ENCODE assay signal across 13 cellular contexts in genomic region chr7:155807805-155808550, GRCh38. TPM values are rescaled to one million over a fixed set of nuclear protein-coding genes. Genes with fewer than 3 reads are reported as not detected.
DNase-seq lines count a peak whose midpoint lies in the region; ATAC-seq and TF ChIP-seq lines count a peak whose summit lies in the region.
"Had no signal": no experiment of that assay in that cellular context is flagged by ENCODE, and none has a peak within 500 bp of the region (broad histone marks: within the 10 kb centered on the region; RNA-seq: fewer than 3 reads in every experiment).

No MANE protein-coding gene starts in this region.

- peaks cover 79% of the 10 kb centered on the region for H3K27me3 ChIP-seq in IMR-90 (ENCODE audit: control insufficient read depth, insufficient read depth, low read length)
- H3K27me3 ChIP-seq in sigmoid colon: peaks cover 69 to 100% (median 97%) of the 10 kb centered on the region in 3 donors

- no TSS peak for BruUV-seq in Calu3 (replicated peaks; lab: Mats Ljungman, UMichigan)
- BruUV-seq in IMR-90 (replicated peaks; lab: Mats Ljungman, UMichigan): no TSS peak

- H3K27ac ChIP-seq in IMR-90 (ENCODE audit: insufficient read depth, low read length) (no peak overlapping the region), sigmoid colon (no peak overlapping the region)
- H3K27ac ChIP-seq: RWPE1 had no signal

- H2AK5ac ChIP-seq in IMR-90 (ENCODE audit: low read depth, low read length): no peak overlapping the region

- H3K36me3 ChIP-seq in IMR-90 (ENCODE audit: control insufficient read depth, insufficient read depth, low read length) (no peaks in the 10 kb centered on the region), sigmoid colon (no peaks in the 10 kb centered on the region)

- H3K4ac ChIP-seq in IMR-90 (ENCODE audit: low read depth, low read length): no peak overlapping the region

- H3K4me1 Mint-ChIP-seq in Calu3 (ENCODE audit: low read depth, unreplicated experiment) (peaks cover 35% of the 10 kb centered on the region), osteocyte (ENCODE audit: unreplicated experiment) (peaks cover 40% of the 10 kb centered on the region)

- ATAC-seq in IMR-90 (ENCODE audit: low read depth): no peak
- ATAC-seq in HG03280 (IDR thresholded peaks at IDR 0.05; ENCODE audit: unreplicated experiment): no peak
- ATAC-seq in HG03378 (IDR thresholded peaks at IDR 0.05; ENCODE audit: unreplicated experiment): no peak
- no peak for ATAC-seq in GM18505 (IDR thresholded peaks at IDR 0.05; ENCODE audit: unreplicated experiment)

- no peak overlapping the region for H3K14ac ChIP-seq in IMR-90 (replicated peaks; ENCODE audit: low read depth, low read length)

- dilution Hi-C loops in IMR-90 (cut with HindIII; ENCODE audit: low sequenced_read_pairs, unreplicated experiment): no loop called here

- H3K9me3 ChIP-seq in IMR-90 (ENCODE audit: control insufficient read depth, insufficient read depth, low read length): no peaks in the 10 kb centered on the region
- no peaks in the 10 kb centered on the region for H3K9me3 ChIP-seq in sigmoid colon

- no peak overlapping the region for H2BK20ac ChIP-seq in IMR-90 (ENCODE audit: low read depth, low read length)

- H3K79me1 ChIP-seq in IMR-90 (ENCODE audit: low read depth in 1 of 2, low read length in 2 of 2): no peaks in the 10 kb centered on the region

- H4K20me1 ChIP-seq in IMR-90 (ENCODE audit: insufficient read depth, low read length): no peaks in the 10 kb centered on the region

- no peak for TF ChIP-seq EP300 in sigmoid colon (IDR thresholded peaks at IDR 0.05)

- H4K91ac ChIP-seq in IMR-90 (ENCODE audit: insufficient read depth, low read depth, low read length): no peak overlapping the region

- no peak overlapping the region for H3K23ac ChIP-seq in IMR-90 (ENCODE audit: low read depth, low read length)

- TF ChIP-seq CTCF in Calu3 (IDR thresholded peaks at IDR 0.05; ENCODE audit: unreplicated experiment): no peak
- TF ChIP-seq CTCF in IMR-90 (conservative IDR thresholded peaks at IDR 0.05; ENCODE audit: low read depth, low read length): no peak
- TF ChIP-seq CTCF in osteocyte (IDR thresholded peaks at IDR 0.05): no peak
- no peak for TF ChIP-seq CTCF in sigmoid colon (IDR thresholded peaks at IDR 0.05)

- no peak overlapping the region for H3K9ac ChIP-seq in IMR-90 (ENCODE audit: low read depth, low read length)

- TF ChIP-seq POLR2A in IMR-90 (IDR thresholded peaks at IDR 0.05; ENCODE audit: low read depth, low read length) (no peak), GM18505 (IDR thresholded peaks at IDR 0.05; ENCODE audit: borderline replicate concordance, extremely low read depth, insufficient read depth, insufficient read length) (no peak), sigmoid colon (IDR thresholded peaks at IDR 0.05) (no peak)

- CTCF ChIA-PET in Calu3 (lab: Charles Lee): interaction anchor here (0.9 kb wide), 1 partner anchor 21 kb away, joined by 4 read pairs; no protein-coding TSS in a partner anchor
- CTCF ChIA-PET in IMR-90 (lab: Yijun Ruan, JAX): no interaction called here

- peak overlapping the region; percentile 92 for H3K4me3 Mint-ChIP-seq in Calu3 (ENCODE audit: low read depth, unreplicated experiment)
- H3K4me3 Mint-ChIP-seq in osteocyte (ENCODE audit: unreplicated experiment): peak overlapping the region; percentile 52

- H3K36me3 Mint-ChIP-seq in Calu3 (ENCODE audit: insufficient read depth, unreplicated experiment) (peaks cover 22% of the 10 kb centered on the region), osteocyte (ENCODE audit: unreplicated experiment) (no peaks in the 10 kb centered on the region)

- H3K27me3 Mint-ChIP-seq in Calu3 (ENCODE audit: unreplicated experiment) (peaks cover 41% of the 10 kb centered on the region), osteocyte (ENCODE audit: unreplicated experiment) (peaks cover 53% of the 10 kb centered on the region)

- no peak overlapping the region for H4K5ac ChIP-seq in IMR-90 (ENCODE audit: low read depth, low read length)

- H2AK9ac ChIP-seq in IMR-90 (replicated peaks; ENCODE audit: low read depth, low read length, poor library complexity): peak overlapping the region; percentile 48

- H3K4me3 ChIP-seq in IMR-90 (ENCODE audit: insufficient read depth, low read depth, low read length) (no peak overlapping the region; the same call in 1 of the 2 replicates), iPS-11a (ENCODE audit: low read depth, low read length) (peak overlapping the region; percentile 4), sigmoid colon (no peak overlapping the region)

- H2BK5ac ChIP-seq in IMR-90 (ENCODE audit: low read depth, low read length, poor library complexity, severe bottlenecking): no peak overlapping the region

- no peak overlapping the region for H3K4me2 ChIP-seq in IMR-90 (ENCODE audit: low read depth, low read length)

- POLR2A ChIA-PET in IMR-90 (lab: Charles Lee; ENCODE audit: unreplicated experiment): no interaction called here

- H3K9me3 Mint-ChIP-seq in Calu3 (ENCODE audit: low read depth, unreplicated experiment): no peaks in the 10 kb centered on the region
- no peaks in the 10 kb centered on the region for H3K9me3 Mint-ChIP-seq in osteocyte (ENCODE audit: unreplicated experiment)
- H3K9me3 Mint-ChIP-seq: activated T-helper 2 cell treated with anti-CD3 and anti-CD28 coated beads, Interferon-gamma antibody, Interleukin-2, Interleukin-4, amounts not matched to agents 10 μg/mL and 5 μg/mL and 100 μg/mL, durations not matched to agents 14 hours and 24 hours and 36 hours had no signal

- DNase-seq in Calu3: no peak
- DNase-seq in IMR-90: no peak
- DNase-seq in osteocyte (ENCODE audit: extremely low spot score, unreplicated experiment): no peak
- DNase-seq in sigmoid colon: no peak
- DNase-seq: dermis blood vessel endothelial cell, DMS153, NCI-H2029 had no signal

- TF ChIP-seq RAD21 in IMR-90 (IDR thresholded peaks at IDR 0.05; ENCODE audit: low read length): no peak

- H2AFZ ChIP-seq in IMR-90 (replicated peaks; ENCODE audit: low read length, poor library complexity): no peak overlapping the region

- no peak overlapping the region for H3K56ac ChIP-seq in IMR-90 (ENCODE audit: extremely low read depth, insufficient read depth, low read length)

- H2BK120ac ChIP-seq in IMR-90 (ENCODE audit: low read depth, low read length): no peak overlapping the region

- H3K27ac Mint-ChIP-seq in Calu3 (ENCODE audit: unreplicated experiment) (no peak overlapping the region), osteocyte (ENCODE audit: unreplicated experiment) (no peak overlapping the region)
- H3K27ac Mint-ChIP-seq: activated T-helper 2 cell treated with anti-CD3 and anti-CD28 coated beads, Interferon-gamma antibody, Interleukin-2, Interleukin-4, amounts not matched to agents 10 μg/mL and 5 μg/mL and 100 μg/mL, durations not matched to agents 14 hours and 24 hours and 36 hours had no signal

- in situ Hi-C loops in IMR-90 (cut with MboI; ENCODE audit: low sequenced_read_pairs): loop anchor here (25.0 kb wide), 1 partner anchor 829 kb away; the partner anchor contains the start of gene RNF32

- intact Hi-C loops in Calu3 (cut with micrococcal nuclease; ENCODE audit: unreplicated experiment) (no loop called here), IMR-90 (cut with micrococcal nuclease) (no loop called here), sigmoid colon (cut with DNase I) (loop anchor here (10.0 kb wide), 1 partner anchor 667 kb away; no protein-coding TSS in a partner anchor)

- 16% methylated on average over 13 of the region's 33 CpGs; no CpG with 5 or more reads in 1 of the 2 experiments for WGBS in IMR-90 (ENCODE audit: extremely low coverage in 2 of 2, insufficient read length in 1 of 2), 2 experiments
- WGBS in sigmoid colon, 2 donors: 4% methylated on average over 33 of the region's 33 CpGs

- H2BK15ac ChIP-seq in IMR-90 (ENCODE audit: low read depth, low read length): no peak overlapping the region

- H3K9me1 ChIP-seq in IMR-90 (ENCODE audit: insufficient read depth, low read length): no peaks in the 10 kb centered on the region

- no peak overlapping the region for H4K8ac ChIP-seq in IMR-90 (ENCODE audit: low read depth in 2 of 2, low read length in 2 of 2)

- no peak overlapping the region for H3K18ac ChIP-seq in IMR-90 (ENCODE audit: low read depth, low read length)

- H3K4me1 ChIP-seq in IMR-90 (ENCODE audit: control insufficient read depth, insufficient read depth, low read length) (peaks cover 5% of the 10 kb centered on the region; the same call in 1 of the 2 replicates), sigmoid colon (peaks cover 0 to 78% (median 69%) of the 10 kb centered on the region in 4 donors)

TF ChIP-seq in IMR-90, 13 proteins besides CTCF, POLR2A, EP300 and RAD21:
- TF ChIP-seq FOS (IDR thresholded peaks at IDR 0.05; ENCODE audit: low read depth, low read length) (no peak), CEBPB (IDR thresholded peaks at IDR 0.05; ENCODE audit: low read depth, low read length) (peak; percentile 85)
TF ChIP-seq in IMR-90: peak in this region for 1.

RNA-seq across cellular contexts. Expression of gene SHH, which starts 4.3 kb away (rescaled TPM):
- total RNA-seq in Calu3 (2022) (0.66 and 1.1 TPM in 2 replicates), IMR-90 (2012; rRNA removed) (under 0.01 TPM in 1 of 2 replicates, not detected in the other), osteocyte (0.08 and 0.11 TPM in 2 replicates), sigmoid colon (not detected)
- polyA plus RNA-seq in IMR-90 (2012; rRNA removed) (0.03 TPM in 1 of 2 replicates, not detected in the other), sigmoid colon (1 to 10 TPM in 1 of 3 donors, under 1 TPM in 2; 0.46 to 1.8 (median 0.60) TPM)
- 0.01 and 0.04 TPM in 2 replicates for polyA plus RNA-seq in IMR-90 (2012; cell fraction: cytosol; rRNA removed)
- polyA plus RNA-seq in IMR-90 (2012; cell fraction: nucleus; rRNA removed; ENCODE audit: low replicate concordance): 0.03 and 0.11 TPM in 2 replicates
- total RNA-seq: dermis blood vessel endothelial cell had no signal
